Comparison of ENCODE assay signal across 1 cellular context in the genomic region with DNA sequence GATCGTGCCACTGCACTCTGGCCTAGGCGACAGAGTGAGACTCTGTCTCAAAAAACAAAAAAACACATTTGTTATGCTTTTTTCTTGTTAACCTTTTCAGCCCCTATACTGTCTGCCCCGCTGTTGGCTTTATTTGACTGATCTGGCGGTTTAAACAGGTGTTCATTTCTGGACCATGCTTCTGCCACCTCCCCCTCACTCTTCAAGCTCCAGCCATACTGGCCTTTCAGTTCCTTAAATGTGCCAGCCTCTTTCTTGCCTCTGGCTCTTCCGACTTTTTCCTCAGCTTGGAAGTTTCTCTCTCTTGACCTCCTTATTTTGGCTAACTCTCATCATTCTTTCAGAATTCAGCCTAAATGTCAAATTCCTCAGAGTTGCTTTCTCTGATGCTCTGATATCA.
TF ChIP-seq lines count a peak whose summit lies in the region.

No MANE protein-coding gene starts in this region.

TF ChIP-seq in HepG2, 621 proteins besides CTCF, POLR2A, EP300 and RAD21 (continued from another document):
- TF ChIP-seq HNRNPLL (IDR thresholded peaks at IDR 0.05; ENCODE audit: low read depth, low read length, poor library complexity, severe bottlenecking): no peak
TF ChIP-seq in HepG2: peak in this region for 0.
